In genomic region chrX:152637649-152638442, GRCh38 we compare ENCODE assay signal across 1 cellular context.
TF ChIP-seq lines count a peak whose summit lies in the region.

TSS of gene GABRQ (plus strand) at chrX:152637895. CDS start at chrX:152638203, 308 bp downstream.

TF ChIP-seq in K562, 482 proteins besides CTCF, POLR2A, EP300 and RAD21 (continued from another document):
- peak; percentile 68 for TF ChIP-seq VEZF1 (CRISPR knock-in tag; IDR thresholded peaks at IDR 0.05)
